Comparison of ENCODE assay signal across 20 cellular contexts in genomic region chr2:74260495-74260894, GRCh38.
"Had no signal": no experiment of that assay in that cellular context is flagged by ENCODE, and none has a peak within 500 bp of the region (broad histone marks: within the 10 kb centered on the region; RNA-seq: fewer than 3 reads in every experiment).

No MANE protein-coding gene starts in this region.

- H3K4me1 ChIP-seq: esophagus muscularis mucosa, gastrocnemius medialis, right atrium auricular region, sigmoid colon, tibial artery, upper lobe of left lung, vagina had no signal

- H3K27me3 ChIP-seq: esophagus muscularis mucosa, gastrocnemius medialis, heart right ventricle, ovary, right atrium auricular region, sigmoid colon, tibial artery, upper lobe of left lung, vagina had no signal

- H3K36me3 ChIP-seq: gastrocnemius medialis, ovary, right atrium auricular region, vagina had no signal

- H3K27ac Mint-ChIP-seq: nephron had no signal

- H3K4me3 Mint-ChIP-seq: nephron had no signal

- H3K27ac ChIP-seq: coronary artery, epithelial cell of prostate, esophagus muscularis mucosa, gastrocnemius medialis, heart right ventricle, ovary, right atrium auricular region, sigmoid colon, skin epidermis, tibial artery, upper lobe of left lung, vagina had no signal

- H3K9me3 ChIP-seq: esophagus muscularis mucosa, gastrocnemius medialis, heart right ventricle, ovary, right atrium auricular region, sigmoid colon, tibial artery, upper lobe of left lung, vagina had no signal

- ATAC-seq: gastrocnemius medialis had no signal

- H3K9me3 Mint-ChIP-seq: nephron had no signal

- H3K4me3 ChIP-seq: coronary artery, esophagus muscularis mucosa, gastrocnemius medialis, heart right ventricle, ovary, right atrium auricular region, sigmoid colon, skin epidermis, tibial artery, upper lobe of left lung, vagina had no signal

- DNase-seq: effector CD4-positive, alpha-beta T cell; gastrocnemius medialis; heart right ventricle; hypothalamus; kidney glomerular epithelial cell; midbrain; ovary; sigmoid colon; stimulated activated CD4-positive, alpha-beta T cell treated with anti-CD3 and anti-CD28 coated beads, Interleukin-2, amount 100 ng/mL, for 24 hours; stimulated activated CD4-positive, alpha-beta T cell treated with anti-CD3 and anti-CD28 coated beads, Interleukin-4, amount 100 ng/mL, for 4 hours; stimulated activated naive CD4-positive, alpha-beta T cell treated with Interleukin-2 at 50 U/mL for 16 hours; upper lobe of left lung had no signal
